In genomic region chr10:117074621-117075020, GRCh38 we compare ENCODE assay signal across 16 cellular contexts.
DNase-seq lines count a peak whose midpoint lies in the region; ATAC-seq and TF ChIP-seq lines count a peak whose summit lies in the region.
"Had no signal": no experiment of that assay in that cellular context is flagged by ENCODE, and none has a peak within 500 bp of the region (broad histone marks: within the 10 kb centered on the region; RNA-seq: fewer than 3 reads in every experiment).

No MANE protein-coding gene starts in this region.

- BruUV-seq in HCT116 (replicated peaks; lab: Mats Ljungman, UMichigan), result no TSS peak

- POLR2A ChIA-PET in HCT116 (lab: Charles Lee) (interaction anchor here (0.6 kb wide), 1 partner anchor 279 kb away, joined by 3 read pairs; no protein-coding TSS in a partner anchor), WTC11 (lab: Charles Lee) (no interaction called here)
- POLR2A ChIA-PET in activated CD8-positive, alpha-beta T cell treated with anti-CD3 and anti-CD28 coated beads for 36 hours (lab: Charles Lee), result no interaction called here

- TF ChIP-seq POLR2A in HCT116 (IDR thresholded peaks at IDR 0.05; ENCODE audit: borderline replicate concordance, extremely low read depth, insufficient read depth, insufficient read length) (no peak), right lobe of liver (IDR thresholded peaks at IDR 0.05) (no peak)

- no peaks in the 10 kb centered on the region for H4K20me1 ChIP-seq in HCT116 (ENCODE audit: insufficient read depth)

- H3K27ac ChIP-seq in HCT116 (ENCODE audit: low read depth, low read length) (no peak overlapping the region), right lobe of liver (no peak overlapping the region)
- H3K27ac ChIP-seq: SK-N-MC had no signal

- H3K4me1 ChIP-seq in HCT116 (ENCODE audit: control insufficient read depth in 1 of 2, insufficient read depth in 2 of 2, low read length in 2 of 2) (peaks cover 15 to 33% of the 10 kb centered on the region in 2 experiments), right lobe of liver (no peaks in the 10 kb centered on the region)

- no peaks in the 10 kb centered on the region for H3K9me2 ChIP-seq in HCT116 (ENCODE audit: insufficient read depth)

- RAD21 ChIA-PET in HCT116 (lab: Charles Lee; ENCODE audit: low non-redundant PET in 1 of 2, low total read pairs in 2 of 2, uncharacterized antibody in 2 of 2, unreplicated experiment in 2 of 2), result interaction anchor here (0.6 to 0.7 kb wide), 2 partner anchors 67 to 260 kb away, joined by 3 to 4 read pairs; no protein-coding TSS in a partner anchor

- no peaks in the 10 kb centered on the region for H3K36me3 Mint-ChIP-seq in WTC11
- no peaks in the 10 kb centered on the region for H3K36me3 Mint-ChIP-seq in activated CD8-positive, alpha-beta T cell treated with anti-CD3 and anti-CD28 coated beads for 36 hours (ENCODE audit: low read depth)
- H3K36me3 Mint-ChIP-seq: CD8-positive, alpha-beta T cell; stimulated activated effector memory CD8-positive, alpha-beta T cell treated with anti-CD3 and anti-CD28 coated beads, Interleukin-12 subunit alpha, Interleukin-12 subunit beta, amount 100 ng/mL, for 72 hours had no signal

- H3K27ac Mint-ChIP-seq in WTC11, result no peak overlapping the region
- no peak overlapping the region for H3K27ac Mint-ChIP-seq in activated CD8-positive, alpha-beta T cell treated with anti-CD3 and anti-CD28 coated beads for 36 hours
- H3K27ac Mint-ChIP-seq: CD8-positive, alpha-beta T cell; stimulated activated effector memory CD8-positive, alpha-beta T cell treated with anti-CD3 and anti-CD28 coated beads, Interleukin-12 subunit alpha, Interleukin-12 subunit beta, amount 100 ng/mL, for 72 hours had no signal

- ATAC-seq in HCT116 (peak; percentile 81), WTC11 (peak; percentile 63), right lobe of liver (peak; percentile 42 to 78 (median 67))
- ATAC-seq in activated CD8-positive, alpha-beta T cell treated with anti-CD3 and anti-CD28 coated beads for 36 hours, result no peak
- ATAC-seq: CD8-positive, alpha-beta T cell; stimulated activated effector memory CD8-positive, alpha-beta T cell treated with anti-CD3 and anti-CD28 coated beads, Interleukin-12 subunit alpha, Interleukin-12 subunit beta, amount 100 ng/mL, for 72 hours had no signal

- DNase-seq in HCT116 (ENCODE audit: low read depth, low spot score), result peak; percentile 52
- peak; percentile 40 for DNase-seq in NCI-H146 treated with DMSO at 0.1 percent for 48 hours (lab: John Stamatoyannopoulos, UW; ENCODE audit: unreplicated experiment)
- no peak for DNase-seq in WTC11 (ENCODE audit: low spot score)
- DNase-seq in right lobe of liver, result no peak
- DNase-seq in activated CD4-positive, CD25-positive, alpha-beta regulatory T cell (lab: John Stamatoyannopoulos, UW), result no peak
- no peak for DNase-seq in activated CD8-positive, alpha-beta T cell treated with anti-CD3 and anti-CD28 coated beads for 36 hours
- no peak for DNase-seq in occipital lobe (lab: John Stamatoyannopoulos, UW)
- DNase-seq in NCI-H128 (lab: John Stamatoyannopoulos, UW; ENCODE audit: unreplicated experiment), result no peak
- DNase-seq: activated CD4-positive, alpha-beta T cell treated with anti-CD3 and anti-CD28 coated beads for 4 hours; activated effector memory CD4-positive, alpha-beta T cell treated with anti-CD3 and anti-CD28 coated beads, Interleukin-2, amount 50 U/mL, for 16 hours; CD8-positive, alpha-beta T cell; NCI-H2029 had no signal

- TF ChIP-seq CTCF in HCT116 (IDR thresholded peaks at IDR 0.05 in 2 of 3, conservative IDR thresholded peaks at IDR 0.05 in 1 of 3; ENCODE audit: borderline replicate concordance in 1 of 3, insufficient read depth in 1 of 3, low read depth in 2 of 3, low read length in 2 of 3), result peak; percentile 58 to 88 (median 72)
- TF ChIP-seq CTCF in WTC11 (IDR thresholded peaks at IDR 0.05), result no peak
- TF ChIP-seq CTCF in right lobe of liver (IDR thresholded peaks at IDR 0.05), result peak in 3 of 4 donors; percentile 21 to 40 (median 21)
- TF ChIP-seq CTCF in activated CD8-positive, alpha-beta T cell treated with anti-CD3 and anti-CD28 coated beads for 36 hours (IDR thresholded peaks at IDR 0.05), result no peak

- H3K27me3 ChIP-seq in HCT116 (ENCODE audit: insufficient read depth, low read length) (no peaks in the 10 kb centered on the region), right lobe of liver (peaks cover 0 to 2% of the 10 kb centered on the region in 2 donors)

- CTCF ChIA-PET in HCT116 (lab: Charles Lee) (interaction anchor here (0.7 to 3.0 kb wide), 7 partner anchors 38 to 286 kb away, joined by 3 to 10 read pairs (median 4); no protein-coding TSS in a partner anchor), WTC11 (lab: Charles Lee) (interaction anchor here (0.7 kb wide), 1 partner anchor 278 kb away, joined by 3 read pairs; no protein-coding TSS in a partner anchor)
- CTCF ChIA-PET in activated CD8-positive, alpha-beta T cell treated with anti-CD3 and anti-CD28 coated beads for 36 hours (lab: Charles Lee), result no interaction called here

- intact Hi-C loops in HCT116 (cut with micrococcal nuclease) (loop anchor here (1.0 to 10.0 kb wide), 4 partner anchors 93 to 277 kb away; partner anchors contain the start of gene ENO4), right lobe of liver (cut with DNase I) (no loop called here)
- intact Hi-C loops in activated CD8-positive, alpha-beta T cell treated with anti-CD3 and anti-CD28 coated beads for 36 hours (cut with micrococcal nuclease), result no loop called here

- peak overlapping the region; percentile 27; the same call in 1 of the 2 replicates for H3K4me2 ChIP-seq in HCT116 (ENCODE audit: low read length)

- H3K36me3 ChIP-seq in HCT116 (ENCODE audit: control insufficient read depth in 1 of 2, insufficient read depth in 2 of 2, low read length in 2 of 2), result no peaks in the 10 kb centered on the region
- no peaks in the 10 kb centered on the region for H3K36me3 ChIP-seq in right lobe of liver

- H3K4me3 ChIP-seq in HCT116 (replicated peaks in 1 of 2; ENCODE audit: low read depth in 1 of 2, low read length in 2 of 2) (no peak overlapping the region), right lobe of liver (no peak overlapping the region)
- H3K4me3 ChIP-seq: SK-N-MC had no signal

- peak overlapping the region; percentile 72 for H2AFZ ChIP-seq in HCT116 (ENCODE audit: low read depth, low read length, poor library complexity, severe bottlenecking)

- H3K9me3 ChIP-seq in HCT116 (ENCODE audit: control insufficient read depth in 1 of 2, insufficient read depth in 1 of 2, low read depth in 1 of 2, low read length in 2 of 2) (no peaks in the 10 kb centered on the region), right lobe of liver (no peaks in the 10 kb centered on the region)

- H3K9me3 Mint-ChIP-seq in WTC11, result peaks cover 10% of the 10 kb centered on the region
- no peaks in the 10 kb centered on the region for H3K9me3 Mint-ChIP-seq in activated CD8-positive, alpha-beta T cell treated with anti-CD3 and anti-CD28 coated beads for 36 hours
- H3K9me3 Mint-ChIP-seq: CD8-positive, alpha-beta T cell; neural crest cell; stimulated activated effector memory CD8-positive, alpha-beta T cell treated with anti-CD3 and anti-CD28 coated beads, Interleukin-12 subunit alpha, Interleukin-12 subunit beta, amount 100 ng/mL, for 72 hours had no signal

- 6% methylated on average over 2 of the region's 2 CpGs for WGBS in right lobe of liver (ENCODE audit: insufficient coverage, low coverage, low lambda C conversion rate, missing lambda C conversion rate)

- no peaks in the 10 kb centered on the region for H3K4me1 Mint-ChIP-seq in WTC11
- H3K4me1 Mint-ChIP-seq in activated CD8-positive, alpha-beta T cell treated with anti-CD3 and anti-CD28 coated beads for 36 hours (ENCODE audit: low read depth), result no peaks in the 10 kb centered on the region
- H3K4me1 Mint-ChIP-seq: central memory CD8-positive, alpha-beta T cell; neural crest cell; stimulated activated effector memory CD8-positive, alpha-beta T cell treated with anti-CD3 and anti-CD28 coated beads, Interleukin-12 subunit alpha, Interleukin-12 subunit beta, amount 100 ng/mL, for 72 hours had no signal

- H3K9ac ChIP-seq in HCT116 (ENCODE audit: low read length), result no peak overlapping the region

- TF ChIP-seq RAD21 in HCT116 (IDR thresholded peaks at IDR 0.05; ENCODE audit: low read depth), result peak; percentile 95

- no peak overlapping the region for H3K4me3 Mint-ChIP-seq in WTC11
- no peak overlapping the region for H3K4me3 Mint-ChIP-seq in activated CD8-positive, alpha-beta T cell treated with anti-CD3 and anti-CD28 coated beads for 36 hours
- H3K4me3 Mint-ChIP-seq: CD8-positive, alpha-beta T cell; central memory CD8-positive, alpha-beta T cell; neural crest cell; stimulated activated effector memory CD8-positive, alpha-beta T cell treated with anti-CD3 and anti-CD28 coated beads, Interleukin-12 subunit alpha, Interleukin-12 subunit beta, amount 100 ng/mL, for 72 hours had no signal

- no peaks in the 10 kb centered on the region for H3K79me2 ChIP-seq in HCT116 (ENCODE audit: insufficient read depth, low read length)

- H3K27me3 Mint-ChIP-seq in WTC11 (ENCODE audit: low read depth), result no peaks in the 10 kb centered on the region; the same call in 1 of the 2 replicates
- no peaks in the 10 kb centered on the region for H3K27me3 Mint-ChIP-seq in activated CD8-positive, alpha-beta T cell treated with anti-CD3 and anti-CD28 coated beads for 36 hours
- H3K27me3 Mint-ChIP-seq: central memory CD8-positive, alpha-beta T cell had no signal

TF ChIP-seq in HCT116, 20 proteins besides CTCF, POLR2A, EP300 and RAD21:
- TF ChIP-seq MAX (IDR thresholded peaks at IDR 0.05), result 0 out of 2 replicates have a peak, but pooled peaks have one; percentile 6
- TF ChIP-seq EZH2phosphoT487 (IDR thresholded peaks at IDR 0.05; ENCODE audit: borderline replicate concordance), result no peak
- TF ChIP-seq CBX3 (IDR thresholded peaks at IDR 0.05; ENCODE audit: low read depth), result 0 out of 2 replicates have a peak, but pooled peaks have one; percentile 17

TF ChIP-seq in WTC11, 78 proteins besides CTCF, POLR2A, EP300 and RAD21:
- no peak for TF ChIP-seq E2F5 (CRISPR knock-in tag; IDR thresholded peaks at IDR 0.05)
- no peak for TF ChIP-seq SMAD4 (CRISPR knock-in tag; IDR thresholded peaks at IDR 0.05)

Comparison
In these comparisons a context has a peak if more than half of its experiments do, and no peak if none do; other contexts are left out.
1. DNase-seq: peak in HCT116 (single experiment) and NCI-H146 treated with DMSO at 0.1 percent for 48 hours (single experiment); none in WTC11 (single experiment), right lobe of liver (0 of 3), activated CD4-positive, CD25-positive, alpha-beta regulatory T cell (0 of 4), activated CD8-positive, alpha-beta T cell treated with anti-CD3 and anti-CD28 coated beads for 36 hours (single experiment), occipital lobe (single experiment) and NCI-H128 (single experiment).
2. CTCF ChIP-seq: peak in HCT116 (3 of 3) and right lobe of liver (3 of 4); none in WTC11 (single experiment) and activated CD8-positive, alpha-beta T cell treated with anti-CD3 and anti-CD28 coated beads for 36 hours (single experiment).
3. Of the 4 proteins assayed by ChIP-seq in both WTC11 and HCT116: peak only in WTC11: none; only in HCT116: CTCF and MAX; in both: none; in neither: 2.